ENCODE assay signal across 12 cellular contexts in the genomic region with DNA sequence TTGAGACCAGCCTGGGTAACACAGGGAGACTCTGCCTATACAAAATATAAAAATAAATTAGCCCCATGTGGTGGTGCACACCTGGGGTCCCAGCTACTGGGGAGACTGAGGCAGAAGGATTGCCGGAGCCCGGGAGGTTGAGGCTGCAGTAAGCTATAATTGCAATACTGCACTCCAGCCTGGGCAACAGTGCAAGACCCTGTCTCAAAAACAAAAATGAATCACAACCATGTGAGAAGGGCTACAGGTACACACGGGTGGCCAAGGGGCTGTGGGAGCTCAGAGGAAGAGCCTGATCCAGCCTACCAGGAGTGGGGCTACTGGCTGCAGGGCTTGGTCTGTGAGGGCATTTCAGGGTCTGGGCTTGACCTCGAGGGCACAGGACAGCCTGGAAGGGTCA. TPM values are rescaled to one million over a fixed set of nuclear protein-coding genes. Genes with fewer than 3 reads are reported as not detected.
A peak's percentile ranks its signal among the peaks of the same experiment; 100 is the strongest.
DNase-seq lines count a peak whose midpoint lies in the region; ATAC-seq and TF ChIP-seq lines count a peak whose summit lies in the region.
"Had no signal": no experiment of that assay in that cellular context is flagged by ENCODE, and none has a peak within 500 bp of the region (broad histone marks: within the 10 kb centered on the region; RNA-seq: fewer than 3 reads in every experiment).

No MANE protein-coding gene starts in this region.

- H3K27ac ChIP-seq in ACC112 (ENCODE audit: low read depth, low read length), result peak overlapping the region; percentile 86
- H3K27ac ChIP-seq: HL-60 had no signal

- H3K36me3 Mint-ChIP-seq in HFFc6 (ENCODE audit: low read depth), result peaks cover 33% of the 10 kb centered on the region
- no peaks in the 10 kb centered on the region for H3K36me3 Mint-ChIP-seq in chondrocyte (ENCODE audit: low read depth)
- no peaks in the 10 kb centered on the region for H3K36me3 Mint-ChIP-seq in neural crest cell (ENCODE audit: low read depth)

- H3K4me3 Mint-ChIP-seq in HFFc6 (peak overlapping the region; percentile 20; the same call in 1 of the 2 replicates), chondrocyte (ENCODE audit: unreplicated experiment) (no peak overlapping the region), neural crest cell (peak overlapping the region; percentile 77)

- H3K9me3 Mint-ChIP-seq in HFFc6 (no peaks in the 10 kb centered on the region), chondrocyte (ENCODE audit: low read depth) (no peaks in the 10 kb centered on the region), neural crest cell (no peaks in the 10 kb centered on the region)

- no peak for DNase-seq in HFFc6
- DNase-seq in chondrocyte (ENCODE audit: low spot score), result no peak
- DNase-seq in neural crest cell (ENCODE audit: low read depth, low spot score), result no peak
- no peak for DNase-seq in NCI-H345 (lab: John Stamatoyannopoulos, UW)
- DNase-seq in UCSD-AML1 (lab: John Stamatoyannopoulos, UW; ENCODE audit: unreplicated experiment), result no peak
- DNase-seq: cortex of kidney, DMS153, NCI-H2029 had no signal

- H3K27me3 Mint-ChIP-seq in HFFc6 (ENCODE audit: insufficient read depth), result peaks cover 8% of the 10 kb centered on the region; the same call in 1 of the 2 replicates
- H3K27me3 Mint-ChIP-seq in chondrocyte (ENCODE audit: low read depth), result no peaks in the 10 kb centered on the region
- no peaks in the 10 kb centered on the region for H3K27me3 Mint-ChIP-seq in neural crest cell (ENCODE audit: low read depth)

- H3K27ac Mint-ChIP-seq in HFFc6 (peak overlapping the region; percentile 99), chondrocyte (ENCODE audit: unreplicated experiment) (peak overlapping the region; percentile 90), neural crest cell (ENCODE audit: unreplicated experiment) (no peak overlapping the region)

- ATAC-seq in HG03175 (IDR thresholded peaks at IDR 0.05; ENCODE audit: unreplicated experiment) (no peak), GM19324 (IDR thresholded peaks at IDR 0.05; ENCODE audit: low FRiP score, unreplicated experiment) (no peak)

- peaks cover 95% of the 10 kb centered on the region for H3K79me2 ChIP-seq in ACC112 (ENCODE audit: control insufficient read depth, insufficient read depth, low read length, unreplicated experiment)

- no peak overlapping the region for H3K4me3 ChIP-seq in ACC112 (ENCODE audit: low read depth, low read length)

- no peak for TF ChIP-seq CTCF in HFFc6 (IDR thresholded peaks at IDR 0.05)
- TF ChIP-seq CTCF in chondrocyte (IDR thresholded peaks at IDR 0.05), result no peak
- no peak for TF ChIP-seq CTCF in neural crest cell (conservative IDR thresholded peaks at IDR 0.05)

- H3K4me1 Mint-ChIP-seq in HFFc6 (ENCODE audit: low read depth), result peaks cover 94% of the 10 kb centered on the region
- peaks cover 76% of the 10 kb centered on the region for H3K4me1 Mint-ChIP-seq in chondrocyte (ENCODE audit: low read depth)
- H3K4me1 Mint-ChIP-seq in neural crest cell, result peaks cover 71% of the 10 kb centered on the region

- peaks cover 77% of the 10 kb centered on the region for H3K4me1 ChIP-seq in ACC112 (ENCODE audit: control insufficient read depth, insufficient read depth, low read length, unreplicated experiment)

- no peak overlapping the region for H2AFZ ChIP-seq in ACC112 (ENCODE audit: low read length, unreplicated experiment)

- no peaks in the 10 kb centered on the region for H3K27me3 ChIP-seq in ACC112 (ENCODE audit: insufficient read depth, low read length)

- H3K36me3 ChIP-seq in ACC112 (ENCODE audit: insufficient read depth, low read length), result peaks cover 17% of the 10 kb centered on the region

RNA-seq across cellular contexts. Expression of a gene that starts 55.2 kb away (rescaled TPM):
- 10 to 100 TPM; 61.9 to 90.7 (median 73.6) TPM for total RNA-seq in HFFc6 (2021; fragmentation: NEBNext Ultra II Directional; extraction: Animal tissue kit (Norgen Biotek cat#: 25700))
- 40.7 to 45.3 TPM (median 41.6 TPM) in 3 replicates for total RNA-seq in chondrocyte
- 53.3 and 56.1 TPM in 2 replicates for total RNA-seq in neural crest cell
